In genomic region chr3:98022978-98023820, GRCh38 we compare ENCODE assay signal across 8 cellular contexts. TPM values are rescaled to one million over a fixed set of nuclear protein-coding genes. Genes with fewer than 3 reads are reported as not detected.
DNase-seq lines count a peak whose midpoint lies in the region; ATAC-seq and TF ChIP-seq lines count a peak whose summit lies in the region.

No MANE protein-coding gene starts in this region.

- H3K79me2 ChIP-seq in DND-41 (ENCODE audit: insufficient read depth, low read length) (no peaks in the 10 kb centered on the region), GM23248 (ENCODE audit: insufficient read depth) (no peaks in the 10 kb centered on the region)

- H3K4me2 ChIP-seq in DND-41 (ENCODE audit: insufficient read depth, low read length) (peak overlapping the region; percentile 49), GM23248 (ENCODE audit: unreplicated experiment) (no peak overlapping the region)

- in situ Hi-C loops in GM23248 (cut with MboI) = loop anchor here (5.0 kb wide), 1 partner anchor 231 kb away; no protein-coding TSS in a partner anchor

- H3K9me2 ChIP-seq in GM23248 (ENCODE audit: insufficient read depth) = no peaks in the 10 kb centered on the region

- ATAC-seq in DND-41 (ENCODE audit: insufficient read depth, low read depth) (peak; percentile 97), foreskin keratinocyte (peak; percentile 73), thoracic aorta (ENCODE audit: insufficient number of reproducible peaks, low FRiP score, low read depth) (no peak)

- no peaks in the 10 kb centered on the region for H3F3A ChIP-seq in GM23248 (ENCODE audit: insufficient read depth)

- no peak overlapping the region for H3K27ac ChIP-seq in DND-41 (ENCODE audit: low read length)
- no peak overlapping the region for H3K27ac ChIP-seq in GM23248
- H3K27ac ChIP-seq in foreskin keratinocyte = no peak overlapping the region
- H3K27ac ChIP-seq in thoracic aorta = no peak overlapping the region

- no peaks in the 10 kb centered on the region for H4K20me1 ChIP-seq in DND-41 (ENCODE audit: insufficient read depth, low read length)
- H4K20me1 ChIP-seq in GM23248 (ENCODE audit: insufficient read depth) = no peaks in the 10 kb centered on the region

- 26 to 28% methylated on average over 13 of the region's 13 CpGs for WGBS in GM23248 (ENCODE audit: low coverage in 1 of 2, low lambda C conversion rate in 2 of 2, missing lambda C conversion rate in 2 of 2), 2 experiments

- H3K9ac ChIP-seq in DND-41 (ENCODE audit: low read depth, low read length) (peak overlapping the region; percentile 13; the same call in 1 of the 2 replicates), GM23248 (no peak overlapping the region)

- no peak overlapping the region for H3K4me3 ChIP-seq in DND-41 (ENCODE audit: low read depth in 1 of 2, low read length in 2 of 2)
- no peak overlapping the region for H3K4me3 ChIP-seq in GM23248
- no peak overlapping the region for H3K4me3 ChIP-seq in thoracic aorta

- DNase-seq in DND-41 (peak; percentile 85), GM23248 (peak; percentile 73), LoVo (ENCODE audit: low spot score) (peak; percentile 61), SHP77 treated with DMSO at 0.1 percent for 48 hours (lab: John Stamatoyannopoulos, UW) (peak; percentile 66), foreskin keratinocyte (peak in 1 of 2 donors; percentile 53), occipital lobe (lab: John Stamatoyannopoulos, UW) (peak; percentile 80), thoracic aorta (ENCODE audit: low spot score) (peak; percentile 64)
- peak; percentile 78 for DNase-seq in activated effector memory CD4-positive, alpha-beta T cell treated with Interleukin-2 at 50 U/mL for 16 hours

- H3K36me3 ChIP-seq in DND-41 (ENCODE audit: insufficient read depth, low read length) (no peaks in the 10 kb centered on the region), GM23248 (ENCODE audit: low read depth) (no peaks in the 10 kb centered on the region), thoracic aorta (no peaks in the 10 kb centered on the region)

- peak; percentile 96 for TF ChIP-seq CTCF in DND-41 (IDR thresholded peaks at IDR 0.05; ENCODE audit: borderline replicate concordance, extremely low read depth, low read length, poor library complexity, severe bottlenecking)
- peak; percentile 94 for TF ChIP-seq CTCF in foreskin keratinocyte (conservative IDR thresholded peaks at IDR 0.05)
- TF ChIP-seq CTCF in thoracic aorta (IDR thresholded peaks at IDR 0.05) = peak; percentile 95

- H3K4me1 ChIP-seq in DND-41 (ENCODE audit: insufficient read depth, low read length) (peaks cover 6% of the 10 kb centered on the region), GM23248 (ENCODE audit: insufficient read depth) (no peaks in the 10 kb centered on the region), foreskin keratinocyte (peaks cover 7% of the 10 kb centered on the region), thoracic aorta (ENCODE audit: control insufficient read depth in 1 of 2, low read depth in 2 of 2) (no peaks in the 10 kb centered on the region)

- peak overlapping the region; percentile 65 for H2AFZ ChIP-seq in DND-41 (ENCODE audit: low read depth, low read length)
- H2AFZ ChIP-seq in GM23248 = no peak overlapping the region

- peaks cover 8% of the 10 kb centered on the region for H3K27me3 ChIP-seq in DND-41 (ENCODE audit: insufficient read depth, low read length, poor library complexity)
- H3K27me3 ChIP-seq in GM23248 (replicated peaks; ENCODE audit: insufficient read depth) = no peaks in the 10 kb centered on the region
- no peaks in the 10 kb centered on the region for H3K27me3 ChIP-seq in foreskin keratinocyte
- H3K27me3 ChIP-seq in thoracic aorta (replicated peaks; ENCODE audit: insufficient read depth) = no peaks in the 10 kb centered on the region

- H3K9me3 ChIP-seq in DND-41 (ENCODE audit: insufficient read depth, low read length, severe bottlenecking) (no peaks in the 10 kb centered on the region), GM23248 (ENCODE audit: low read depth) (no peaks in the 10 kb centered on the region), thoracic aorta (no peaks in the 10 kb centered on the region)

RNA-seq across cellular contexts. Expression of gene GABRR3, which starts 11.9 kb away (rescaled TPM):
- total RNA-seq in GM23248 (2014; rRNA removed; shearing (Covaris generic)) = not detected in 2 replicates
- polyA plus RNA-seq in GM23248 (2016; fragmentation: Nextera tagmentation; extraction: Ambion mirVana) (not detected in 2 replicates), foreskin keratinocyte (not detected in 2 replicates)
- total RNA-seq in foreskin keratinocyte (not detected in 2 replicates), occipital lobe (not detected), thoracic aorta (not detected)

RNA-seq across cellular contexts. Expression of gene RIOX2, which starts 51.0 kb away (rescaled TPM):
- total RNA-seq in GM23248 (2014; rRNA removed; shearing (Covaris generic)) = 29.1 and 35.4 TPM in 2 replicates
- polyA plus RNA-seq in GM23248 (2016; fragmentation: Nextera tagmentation; extraction: Ambion mirVana) (34.0 and 36.4 TPM in 2 replicates), foreskin keratinocyte (20.6 and 23.5 TPM in 2 replicates)
- total RNA-seq in foreskin keratinocyte (38.8 and 45.5 TPM in 2 replicates), occipital lobe (17.5 TPM), thoracic aorta (10 to 100 TPM; 14.2 to 24.8 TPM)
